28 cellular contexts compared by ENCODE assay signal in genomic region chr2:150750726-150751125, GRCh38.
"Had no signal": no experiment of that assay in that cellular context is flagged by ENCODE, and none has a peak within 500 bp of the region (broad histone marks: within the 10 kb centered on the region; RNA-seq: fewer than 3 reads in every experiment).

No MANE protein-coding gene starts in this region.

- ATAC-seq: activated naive CD4-positive, alpha-beta T cell treated with anti-CD3 and anti-CD28 coated beads, Interleukin-2, amount 50 U/mL, for 72 hours; activated naive CD8-positive, alpha-beta T cell treated with anti-CD3 and anti-CD28 coated beads, Interleukin-2, amount 50 U/mL, for 24 hours; activated T-cell treated with anti-CD3 and anti-CD28 coated beads, Interleukin-2, amount 50 U/mL, for 4 hours; body of pancreas; T-helper 17 cell had no signal

- H3K9me3 ChIP-seq: ascending aorta, body of pancreas had no signal

- H3K27ac ChIP-seq: ascending aorta, body of pancreas had no signal

- H3K4me1 ChIP-seq: ascending aorta, body of pancreas had no signal

- H3K36me3 ChIP-seq: ascending aorta had no signal

- H3K4me3 ChIP-seq: ascending aorta, body of pancreas had no signal

- FAIRE-seq: TTC549 had no signal

- DNase-seq: activated CD4-positive, alpha-beta memory T cell treated with anti-CD3 and anti-CD28 coated beads for 36 hours; activated CD4-positive, alpha-beta T cell treated with anti-CD3 and anti-CD28 coated beads, Interleukin-2, amount 10 ng/mL, durations not matched to agents 7 days and 5 days; activated CD4-positive, CD25-positive, alpha-beta regulatory T cell; activated CD8-positive, alpha-beta memory T cell treated with anti-CD3 and anti-CD28 coated beads for 24 hours; activated effector memory CD4-positive, alpha-beta T cell treated with anti-CD3 and anti-CD28 coated beads, Interleukin-2, amount 50 U/mL, for 16 hours; activated naive CD4-positive, alpha-beta T cell treated with Interleukin-2 at 50 U/mL for 16 hours; activated naive CD8-positive, alpha-beta T cell treated with anti-CD3 and anti-CD28 coated beads, Interleukin-2, amount 50 U/mL, for 24 hours; activated T-cell treated with anti-CD3 and anti-CD28 coated beads, Interleukin-2, amount 50 U/mL, for 4 hours; amniotic stem cell; body of pancreas; Kasumi-1; KBM-7; NCI-H1048; NCI-H1417 treated with DMSO at 0.1 percent for 48 hours; NCI-H1694; NCI-H2029; NCI-H2107; NCI-H2171 treated with DMSO at 0.1 percent for 48 hours; NCI-H226; NCI-H510A; NCI-H526 treated with DMSO at 0.1 percent for 48 hours; NCI-H82; SIG-M5; T-helper 17 cell; T1000 had no signal

- H3K27me3 ChIP-seq: ascending aorta, body of pancreas had no signal
